In genomic region chr12:6529291-6529737, GRCh38 we compare ENCODE assay signal across 1 cellular context.
TF ChIP-seq lines count a peak whose summit lies in the region.

No MANE protein-coding gene starts in this region.

TF ChIP-seq in IMR-90, 13 proteins besides CTCF, POLR2A, EP300 and RAD21:
- TF ChIP-seq RCOR1 (IDR thresholded peaks at IDR 0.05; ENCODE audit: insufficient replicate concordance, low read length) (no peak), MAFK (IDR thresholded peaks at IDR 0.05; ENCODE audit: low read depth, low read length) (peak; percentile 68), MXI1 (IDR thresholded peaks at IDR 0.05; ENCODE audit: borderline replicate concordance, low read depth, low read length) (no peak), SMC3 (IDR thresholded peaks at IDR 0.05; ENCODE audit: low read depth, low read length) (no peak), MAZ (IDR thresholded peaks at IDR 0.05; ENCODE audit: borderline replicate concordance, low read depth, low read length) (no peak)
